8 cellular contexts compared by ENCODE assay signal in genomic region chr12:3218150-3218845, GRCh38.
A peak's percentile ranks its signal among the peaks of the same experiment; 100 is the strongest.
DNase-seq lines count a peak whose midpoint lies in the region; ATAC-seq, FAIRE-seq and TF ChIP-seq lines count a peak whose summit lies in the region.
"Had no signal": no experiment of that assay in that cellular context is flagged by ENCODE, and none has a peak within 500 bp of the region (broad histone marks: within the 10 kb centered on the region; RNA-seq: fewer than 3 reads in every experiment).

No MANE protein-coding gene starts in this region.

- H3K36me3 Mint-ChIP-seq in Caco-2 (ENCODE audit: insufficient read depth, unreplicated experiment): no peaks in the 10 kb centered on the region
- H3K36me3 Mint-ChIP-seq: activated naive CD4-positive, alpha-beta T cell treated with anti-CD3 and anti-CD28 coated beads, Interleukin-2, amount 50 U/mL, for 24 hours had no signal

- intact Hi-C loops in kidney (cut with DNase I) (no loop called here), Caco-2 (cut with micrococcal nuclease; ENCODE audit: unreplicated experiment) (no loop called here)

- no TSS peak for BruUV-seq in Caco-2 (replicated peaks; lab: Mats Ljungman, UMichigan)

- peak overlapping the region; percentile 51 to 57 for H3K27ac ChIP-seq in kidney (ENCODE audit: low read depth in 2 of 2, low read length in 2 of 2)

- H3K36me3 ChIP-seq in kidney (ENCODE audit: control insufficient read depth in 1 of 2, insufficient read depth in 2 of 2, low read length in 2 of 2) (peaks cover 2 to 12% of the 10 kb centered on the region in 2 donors), Caco-2 (ENCODE audit: control insufficient read depth, insufficient read depth, low read length) (no peaks in the 10 kb centered on the region)

- H3K9me3 Mint-ChIP-seq in Caco-2 (ENCODE audit: unreplicated experiment): no peaks in the 10 kb centered on the region
- H3K9me3 Mint-ChIP-seq: activated naive CD4-positive, alpha-beta T cell treated with anti-CD3 and anti-CD28 coated beads, Interleukin-2, amount 50 U/mL, for 24 hours had no signal

- H3K27me3 Mint-ChIP-seq in Caco-2 (ENCODE audit: insufficient read depth, unreplicated experiment): no peaks in the 10 kb centered on the region
- H3K27me3 Mint-ChIP-seq: activated naive CD4-positive, alpha-beta T cell treated with anti-CD3 and anti-CD28 coated beads, Interleukin-2, amount 50 U/mL, for 24 hours had no signal

- CTCF ChIA-PET in Caco-2 (lab: Charles Lee): no interaction called here

- FAIRE-seq in kidney (lab: Jason Lieb, UNC): no peak

- H3K9ac ChIP-seq in kidney (ENCODE audit: low read length in 2 of 2): no peak overlapping the region

- peak; percentile 87 for DNase-seq in NCI-H1105 treated with DMSO at 0.1 percent for 48 hours (lab: John Stamatoyannopoulos, UW)
- DNase-seq in amniotic epithelial cell (ENCODE audit: low read depth): peak; percentile 83
- DNase-seq in kidney: peak; percentile 89
- DNase-seq in ureter (ENCODE audit: low spot score): peak; percentile 82
- no peak for DNase-seq in activated CD8-positive, alpha-beta memory T cell treated with anti-CD3 and anti-CD28 coated beads, Interleukin-2, amount 50 U/mL, for 4 hours
- no peak for DNase-seq in Caco-2

- no peaks in the 10 kb centered on the region for H3K4me1 Mint-ChIP-seq in Caco-2 (ENCODE audit: low read depth, unreplicated experiment)
- H3K4me1 Mint-ChIP-seq: activated naive CD4-positive, alpha-beta T cell treated with anti-CD3 and anti-CD28 coated beads, Interleukin-2, amount 50 U/mL, for 24 hours had no signal

- peaks cover 16% of the 10 kb centered on the region in 2 donors for H3K4me1 ChIP-seq in kidney (ENCODE audit: control insufficient read depth in 1 of 2, insufficient read depth in 1 of 2, low read depth in 1 of 2, low read length in 2 of 2)
- H3K4me1 ChIP-seq in Caco-2: no peaks in the 10 kb centered on the region

- no peak overlapping the region for H3K27ac Mint-ChIP-seq in Caco-2 (ENCODE audit: unreplicated experiment)
- H3K27ac Mint-ChIP-seq: activated naive CD4-positive, alpha-beta T cell treated with anti-CD3 and anti-CD28 coated beads, Interleukin-2, amount 50 U/mL, for 24 hours had no signal

- no peaks in the 10 kb centered on the region for H3K27me3 ChIP-seq in Caco-2 (replicated peaks; ENCODE audit: control insufficient read depth, insufficient read depth, low read length)

- H3K4me3 ChIP-seq in kidney (ENCODE audit: low read length in 2 of 2) (no peak overlapping the region), Caco-2 (ENCODE audit: low read depth, low read length) (no peak overlapping the region)

- TF ChIP-seq CTCF in kidney (IDR thresholded peaks at IDR 0.05; ENCODE audit: borderline replicate concordance, extremely low read depth, insufficient read depth) (no peak), Caco-2 (IDR thresholded peaks at IDR 0.05; ENCODE audit: insufficient read depth in 1 of 2, low read depth in 1 of 2, low read length in 1 of 2, severe bottlenecking in 1 of 2, unreplicated experiment in 1 of 2) (no peak)

- no peak overlapping the region for H3K4me3 Mint-ChIP-seq in Caco-2 (ENCODE audit: unreplicated experiment)
- H3K4me3 Mint-ChIP-seq: activated naive CD4-positive, alpha-beta T cell treated with anti-CD3 and anti-CD28 coated beads, Interleukin-2, amount 50 U/mL, for 24 hours had no signal

- H3K9me3 ChIP-seq in kidney (ENCODE audit: control insufficient read depth in 1 of 2, low read length in 2 of 2) (no peaks in the 10 kb centered on the region), Caco-2 (no peaks in the 10 kb centered on the region)

- no peak for ATAC-seq in GM19023 (IDR thresholded peaks at IDR 0.05; ENCODE audit: unreplicated experiment)

- POLR2A ChIA-PET in Caco-2 (lab: Charles Lee): no interaction called here

Comparison
In these comparisons a context has a peak if more than half of its experiments do, and no peak if none do; other contexts are left out.
1. DNase-seq: peak in NCI-H1105 treated with DMSO at 0.1 percent for 48 hours (single experiment), amniotic epithelial cell (single experiment), kidney (single experiment) and ureter (single experiment); none in activated CD8-positive, alpha-beta memory T cell treated with anti-CD3 and anti-CD28 coated beads, Interleukin-2, amount 50 U/mL, for 4 hours (single experiment) and Caco-2 (0 of 2).